1 cellular context compared by ENCODE assay signal in genomic region chr15:56496635-56497034, GRCh38.
TF ChIP-seq lines count a peak whose summit lies in the region.

No MANE protein-coding gene starts in this region.

TF ChIP-seq in HepG2, 621 proteins besides CTCF, POLR2A, EP300 and RAD21 (continued from another document):
- TF ChIP-seq ARID3A (IDR thresholded peaks at IDR 0.05; ENCODE audit: low read depth, low read length) (peak; percentile 89), NCOA2 (CRISPR knock-in tag; IDR thresholded peaks at IDR 0.05) (no peak), CEBPG (CRISPR knock-in tag; IDR thresholded peaks at IDR 0.05) (0 out of 2 replicates have a peak, but pooled peaks have one; percentile 20), SMC3 (IDR thresholded peaks at IDR 0.05; ENCODE audit: low read length) (peak; percentile 61; the same call in 1 of the 2 replicates), STAG1 (CRISPR knock-in tag; IDR thresholded peaks at IDR 0.05) (peak; percentile 87), EHMT2 (IDR thresholded peaks at IDR 0.05; ENCODE audit: borderline replicate concordance, low read depth, low read length) (peak; percentile 30; the same call in 1 of the 2 replicates), GATAD2A (CRISPR knock-in tag; IDR thresholded peaks at IDR 0.05) (0 out of 2 replicates have a peak, but pooled peaks have one; percentile 24), ZNF772 (CRISPR knock-in tag; IDR thresholded peaks at IDR 0.05) (peak; percentile 93; the same call in 1 of the 2 replicates)
